ENCODE assay signal across 1 cellular context in genomic region chr3:141844108-141844507, GRCh38.
A peak's percentile ranks its signal among the peaks of the same experiment; 100 is the strongest.
TF ChIP-seq lines count a peak whose summit lies in the region.

No MANE protein-coding gene starts in this region.

TF ChIP-seq in K562, 482 proteins besides CTCF, POLR2A, EP300 and RAD21:
- TF ChIP-seq ZNF318 (IDR thresholded peaks at IDR 0.05; ENCODE audit: borderline replicate concordance in 1 of 2, low read depth in 1 of 2) (no peak), HMBOX1 (IDR thresholded peaks at IDR 0.05) (0 out of 2 replicates have a peak, but pooled peaks have one; percentile 26), ZKSCAN8 (CRISPR knock-in tag; IDR thresholded peaks at IDR 0.05) (no peak), ZBTB1 (CRISPR knock-in tag; IDR thresholded peaks at IDR 0.05; ENCODE audit: borderline replicate concordance, low read depth) (no peak), DACH1 (IDR thresholded peaks at IDR 0.05; ENCODE audit: partially characterized antibody) (no peak), DIDO1 (tag; IDR thresholded peaks at IDR 0.05; ENCODE audit: low read depth) (no peak), GABPB1 (CRISPR knock-in tag; IDR thresholded peaks at IDR 0.05) (no peak), CCNT2 (IDR thresholded peaks at IDR 0.05; ENCODE audit: borderline replicate concordance, extremely low read depth, insufficient read length, low read depth, low read length) (peak; percentile 53), DPF2 (IDR thresholded peaks at IDR 0.05) (peak; percentile 39), TAL1 (IDR thresholded peaks at IDR 0.05) (peak; percentile 61), CBFA2T2 (conservative IDR thresholded peaks at IDR 0.05) (peak; percentile 37), TEAD4 (IDR thresholded peaks at IDR 0.05; ENCODE audit: low read length) (0 out of 2 replicates have a peak, but pooled peaks have one; percentile 46), TEAD4 (CRISPR knock-in tag; IDR thresholded peaks at IDR 0.05; ENCODE audit: borderline replicate concordance) (no peak), SMARCA4 (IDR thresholded peaks at IDR 0.05) (0 out of 2 replicates have a peak, but pooled peaks have one; percentile 30), ZNF224 (CRISPR knock-in tag; IDR thresholded peaks at IDR 0.05) (no peak), ZBTB2 (IDR thresholded peaks at IDR 0.05) (no peak), ARID1B (IDR thresholded peaks at IDR 0.05) (peak; percentile 73), KAT8 (IDR thresholded peaks at IDR 0.05; ENCODE audit: low read depth) (no peak), NFATC3 (IDR thresholded peaks at IDR 0.05) (no peak), TGIF2 (CRISPR knock-in tag; IDR thresholded peaks at IDR 0.05) (no peak), TCF3 (CRISPR knock-in tag; IDR thresholded peaks at IDR 0.05) (peak; percentile 67), CBFA2T3 (IDR thresholded peaks at IDR 0.05) (peak; percentile 63), FOXM1 (IDR thresholded peaks at IDR 0.05; ENCODE audit: low read depth) (0 out of 2 replicates have a peak, but pooled peaks have one; percentile 19), FOXM1 (CRISPR knock-in tag; IDR thresholded peaks at IDR 0.05; ENCODE audit: low read depth) (no peak), MCM5 (IDR thresholded peaks at IDR 0.05; ENCODE audit: low read depth) (no peak), NCOR1 (IDR thresholded peaks at IDR 0.05) (peak; percentile 20; the same call in 1 of the 2 replicates), MYNN (IDR thresholded peaks at IDR 0.05) (0 out of 2 replicates have a peak, but pooled peaks have one; percentile 31), MYNN (CRISPR knock-in tag; IDR thresholded peaks at IDR 0.05) (no peak), ZNF655 (CRISPR knock-in tag; IDR thresholded peaks at IDR 0.05) (no peak), MTA2 (IDR thresholded peaks at IDR 0.05; ENCODE audit: low read depth) (peak; percentile 36; the same call in 1 of the 2 replicates), CBX3 (IDR thresholded peaks at IDR 0.05; ENCODE audit: borderline replicate concordance in 1 of 2, low read length in 2 of 2) (no peak), E4F1 (CRISPR knock-in tag; IDR thresholded peaks at IDR 0.05; ENCODE audit: borderline replicate concordance) (no peak)
